ENCODE assay signal across 15 cellular contexts in genomic region chr4:163448541-163449203, GRCh38. TPM values are rescaled to one million over a fixed set of nuclear protein-coding genes. Genes with fewer than 3 reads are reported as not detected.
A peak's percentile ranks its signal among the peaks of the same experiment; 100 is the strongest.
DNase-seq lines count a peak whose midpoint lies in the region; ATAC-seq and TF ChIP-seq lines count a peak whose summit lies in the region.
"Had no signal": no experiment of that assay in that cellular context is flagged by ENCODE, and none has a peak within 500 bp of the region (broad histone marks: within the 10 kb centered on the region; RNA-seq: fewer than 3 reads in every experiment).

No MANE protein-coding gene starts in this region.

- H3K18ac ChIP-seq in mesenchymal stem cell (ENCODE audit: low read depth in 1 of 2, low read length in 2 of 2): peak overlapping the region in 1 of 2 experiments; percentile 50

- ATAC-seq in psoas muscle (no peak), GM19035 (IDR thresholded peaks at IDR 0.05; ENCODE audit: unreplicated experiment) (no peak)
- ATAC-seq: stimulated activated naive CD8-positive, alpha-beta T cell treated with anti-CD3 and anti-CD28 coated beads, Interleukin-15, amount 100 ng/mL, for 72 hours had no signal

- TF ChIP-seq POLR2A in spleen (IDR thresholded peaks at IDR 0.05): no peak

- no peaks in the 10 kb centered on the region for H3K27me3 ChIP-seq in brain microvascular endothelial cell (replicated peaks)
- no peaks in the 10 kb centered on the region for H3K27me3 ChIP-seq in mesenchymal stem cell (ENCODE audit: control insufficient read depth in 1 of 2, insufficient read depth in 1 of 2, low read length in 2 of 2)
- no peaks in the 10 kb centered on the region for H3K27me3 ChIP-seq in WERI-Rb-1 (ENCODE audit: insufficient read depth, low read depth, severe bottlenecking)
- no peaks in the 10 kb centered on the region for H3K27me3 ChIP-seq in psoas muscle (ENCODE audit: insufficient read depth in 3 of 3, low read length in 2 of 3)
- H3K27me3 ChIP-seq in spleen (replicated peaks in 1 of 7): no peaks in the 10 kb centered on the region
- H3K27me3 ChIP-seq: BLaER1 treated with 17β-estradiol and CSF1 and Interleukin-3, amounts not matched to agents 10 nM and 100 nM; Peyer's patch had no signal

- H3K9ac ChIP-seq in mesenchymal stem cell (ENCODE audit: low read length): no peak overlapping the region
- H3K9ac ChIP-seq: BLaER1 treated with 17β-estradiol and CSF1 and Interleukin-3, amounts not matched to agents 10 nM and 100 nM had no signal

- WGBS in mesenchymal stem cell: 58% methylated on average over 6 of the region's 6 CpGs
- 68 to 71% (median 69%) methylated on average over 6 of the region's 6 CpGs for WGBS in psoas muscle, 3 donors
- 67 to 75% (median 73%) methylated on average over 6 of the region's 6 CpGs for WGBS in spleen, 5 donors

- H2BK5ac ChIP-seq in mesenchymal stem cell (ENCODE audit: low read depth, low read length, poor library complexity, severe bottlenecking): no peak overlapping the region

- DNase-seq in Caki2 (ENCODE audit: low read depth): peak; percentile 14
- DNase-seq in M059J (ENCODE audit: low read depth): peak; percentile 77
- DNase-seq in brain microvascular endothelial cell: peak; percentile 29
- peak; percentile 76 for DNase-seq in mesenchymal stem cell
- no peak for DNase-seq in WERI-Rb-1
- DNase-seq in psoas muscle: no peak
- DNase-seq in spleen: no peak
- DNase-seq: activated CD8-positive, alpha-beta memory T cell treated with anti-CD3 and anti-CD28 coated beads, Interleukin-2, amount 50 U/mL, for 48 hours; effector CD4-positive, alpha-beta T cell; NCI-H1048; Peyer's patch; stimulated activated naive CD8-positive, alpha-beta T cell treated with anti-CD3 and anti-CD28 coated beads, Interleukin-15, amount 100 ng/mL, for 72 hours had no signal

- H3K23ac ChIP-seq in mesenchymal stem cell (ENCODE audit: low read length in 2 of 2): no peak overlapping the region

- H3K4ac ChIP-seq in mesenchymal stem cell (ENCODE audit: low read depth in 1 of 2, low read length in 2 of 2): peak overlapping the region in 1 of 2 experiments; percentile 49

- no peak overlapping the region for H4K8ac ChIP-seq in mesenchymal stem cell (ENCODE audit: low read length)

- no peak overlapping the region for H2BK15ac ChIP-seq in mesenchymal stem cell (ENCODE audit: low read depth, poor library complexity, severe bottlenecking)

- peak overlapping the region; percentile 69 for H2AFZ ChIP-seq in mesenchymal stem cell (ENCODE audit: low read depth, low read length)

- no peak overlapping the region for H3K4me2 ChIP-seq in mesenchymal stem cell (ENCODE audit: low read length, poor library complexity, severe bottlenecking)
- H3K4me2 ChIP-seq: BLaER1 treated with 17β-estradiol and CSF1 and Interleukin-3, amounts not matched to agents 10 nM and 100 nM had no signal

- H4K91ac ChIP-seq in mesenchymal stem cell (ENCODE audit: low read length): no peak overlapping the region

- H2BK120ac ChIP-seq in mesenchymal stem cell (ENCODE audit: low read depth, low read length): no peak overlapping the region

- no peaks in the 10 kb centered on the region for H3K4me1 ChIP-seq in mesenchymal stem cell (ENCODE audit: control insufficient read depth, insufficient read depth, low read depth, low read length)
- H3K4me1 ChIP-seq in psoas muscle: no peaks in the 10 kb centered on the region
- no peaks in the 10 kb centered on the region for H3K4me1 ChIP-seq in spleen
- H3K4me1 ChIP-seq: BLaER1 treated with 17β-estradiol and CSF1 and Interleukin-3, amounts not matched to agents 10 nM and 100 nM; Peyer's patch had no signal

- in situ Hi-C loops in Caki2 (cut with HindIII; ENCODE audit: low pct_unique_long_range_greater_than_20kb, low sequenced_read_pairs): no loop called here
- in situ Hi-C loops in brain microvascular endothelial cell (cut with HindIII; ENCODE audit: low pct_ligation_motif_present, low sequenced_read_pairs): no loop called here

- peak overlapping the region in 1 of 2 experiments; percentile 42 for H2BK12ac ChIP-seq in mesenchymal stem cell (ENCODE audit: low read length in 2 of 2)

- no peaks in the 10 kb centered on the region for H3K9me3 ChIP-seq in mesenchymal stem cell (ENCODE audit: control insufficient read depth, low read length)
- H3K9me3 ChIP-seq in WERI-Rb-1 (ENCODE audit: severe bottlenecking): no peaks in the 10 kb centered on the region
- H3K9me3 ChIP-seq in psoas muscle: no peaks in the 10 kb centered on the region
- no peaks in the 10 kb centered on the region for H3K9me3 ChIP-seq in spleen
- H3K9me3 ChIP-seq: BLaER1 treated with 17β-estradiol and CSF1 and Interleukin-3, amounts not matched to agents 10 nM and 100 nM; Peyer's patch had no signal

- no peaks in the 10 kb centered on the region for H3K79me1 ChIP-seq in mesenchymal stem cell (replicated peaks; ENCODE audit: low read length, poor library complexity, severe bottlenecking)

- H3K14ac ChIP-seq in mesenchymal stem cell (ENCODE audit: low read length in 2 of 2): no peak overlapping the region

- H3K4me3 ChIP-seq in brain microvascular endothelial cell (ENCODE audit: low read depth, low read length): no peak overlapping the region
- no peak overlapping the region for H3K4me3 ChIP-seq in mesenchymal stem cell (ENCODE audit: insufficient read depth in 1 of 2, low read depth in 1 of 2, low read length in 2 of 2)
- H3K4me3 ChIP-seq in WERI-Rb-1 (ENCODE audit: low read depth, low read length): no peak overlapping the region
- H3K4me3 ChIP-seq in psoas muscle: no peak overlapping the region
- H3K4me3 ChIP-seq in spleen: no peak overlapping the region
- H3K4me3 ChIP-seq: BLaER1 treated with 17β-estradiol and CSF1 and Interleukin-3, amounts not matched to agents 10 nM and 100 nM; Peyer's patch had no signal

- TF ChIP-seq CTCF in brain microvascular endothelial cell (IDR thresholded peaks at IDR 0.05; ENCODE audit: low read depth, low read length, missing control alignments): no peak
- TF ChIP-seq CTCF in WERI-Rb-1 (IDR thresholded peaks at IDR 0.05; ENCODE audit: low read depth, low read length): no peak
- no peak for TF ChIP-seq CTCF in psoas muscle (IDR thresholded peaks at IDR 0.05)
- no peak for TF ChIP-seq CTCF in spleen (IDR thresholded peaks at IDR 0.05 in 8 of 11, conservative IDR thresholded peaks at IDR 0.05 in 3 of 11)

- intact Hi-C loops in psoas muscle (cut with DNase I) (no loop called here), spleen (cut with DNase I; ENCODE audit: low total_unique reads) (no loop called here)

- H2AK5ac ChIP-seq in mesenchymal stem cell (ENCODE audit: low read length, severe bottlenecking): no peak overlapping the region

- H3K36me3 ChIP-seq in brain microvascular endothelial cell (replicated peaks) (no peaks in the 10 kb centered on the region), mesenchymal stem cell (ENCODE audit: control insufficient read depth in 1 of 2, insufficient read depth in 2 of 2, low read depth in 1 of 2, low read length in 2 of 2) (no peaks in the 10 kb centered on the region), WERI-Rb-1 (no peaks in the 10 kb centered on the region), psoas muscle (ENCODE audit: insufficient read depth in 1 of 2, low read depth in 1 of 2) (no peaks in the 10 kb centered on the region), spleen (no peaks in the 10 kb centered on the region)
- H3K36me3 ChIP-seq: BLaER1 treated with 17β-estradiol and CSF1 and Interleukin-3, amounts not matched to agents 10 nM and 100 nM; Peyer's patch had no signal

- H3K27ac ChIP-seq in brain microvascular endothelial cell (no peak overlapping the region), mesenchymal stem cell (ENCODE audit: low read length, poor library complexity, severe bottlenecking) (no peak overlapping the region), WERI-Rb-1 (no peak overlapping the region), psoas muscle (no peak overlapping the region), spleen (peak overlapping the region in 2 of 8 donors; percentile 16 to 40)
- H3K27ac ChIP-seq: BLaER1 treated with 17β-estradiol and CSF1 and Interleukin-3, amounts not matched to agents 10 nM and 100 nM; Peyer's patch had no signal

RNA-seq across cellular contexts. Expression of gene TKTL2, which starts 24.9 kb away (rescaled TPM):
- total RNA-seq in Caki2 (2014; rRNA removed; shearing (Covaris generic); ENCODE audit: low replicate concordance): not detected in 2 replicates
- total RNA-seq in M059J (2014; rRNA removed; shearing (Covaris generic)): not detected in 2 replicates
- polyA plus RNA-seq in mesenchymal stem cell (2013, experiment 1 of 2): not detected
- not detected for polyA plus RNA-seq in mesenchymal stem cell (2013, experiment 2 of 2)
- not detected for total RNA-seq in psoas muscle
- polyA plus RNA-seq in psoas muscle: not detected
- total RNA-seq in spleen: under 1 TPM in 6 of 7 donors, not detected in 1; 0.13 to 0.60 (median 0.38) TPM
- under 1 TPM in 2 of 3 donors, not detected in 1; 0.06 to 0.15 TPM for polyA plus RNA-seq in spleen
- total RNA-seq: mesothelial cell of epicardium, Peyer's patch had no signal

RNA-seq across cellular contexts. Expression of gene TMA16, which starts 45.8 kb away (rescaled TPM):
- 18.6 and 43.8 TPM in 2 replicates for total RNA-seq in Caki2 (2014; rRNA removed; shearing (Covaris generic); ENCODE audit: low replicate concordance)
- 31.8 and 53.4 TPM in 2 replicates for total RNA-seq in M059J (2014; rRNA removed; shearing (Covaris generic))
- polyA plus RNA-seq in mesenchymal stem cell (2013, experiment 1 of 2): 61.4 TPM
- polyA plus RNA-seq in mesenchymal stem cell (2013, experiment 2 of 2): 61.7 TPM
- 10 to 100 TPM in 2 of 4 donors, 1 to 10 TPM in 2; 9.7 to 14.7 (median 10.7) TPM for total RNA-seq in psoas muscle
- polyA plus RNA-seq in psoas muscle: 10 to 100 TPM in 1 of 3 donors, 1 to 10 TPM in 2; 4.6 to 12.2 (median 8.1) TPM
- 10 to 100 TPM; 25.8 to 39.0 (median 33.9) TPM for total RNA-seq in spleen
- 10 to 100 TPM; 15.6 to 22.5 (median 19.4) TPM for polyA plus RNA-seq in spleen

Comparison
In these comparisons a context has a peak if more than half of its experiments do, and no peak if none do; other contexts are left out.
1. DNase-seq: peak in Caki2 (single experiment), M059J (single experiment), brain microvascular endothelial cell (single experiment) and mesenchymal stem cell (single experiment); none in WERI-Rb-1 (single experiment), psoas muscle (0 of 2) and spleen (single experiment).